Comparison of ENCODE assay signal across 22 cellular contexts in the genomic region with DNA sequence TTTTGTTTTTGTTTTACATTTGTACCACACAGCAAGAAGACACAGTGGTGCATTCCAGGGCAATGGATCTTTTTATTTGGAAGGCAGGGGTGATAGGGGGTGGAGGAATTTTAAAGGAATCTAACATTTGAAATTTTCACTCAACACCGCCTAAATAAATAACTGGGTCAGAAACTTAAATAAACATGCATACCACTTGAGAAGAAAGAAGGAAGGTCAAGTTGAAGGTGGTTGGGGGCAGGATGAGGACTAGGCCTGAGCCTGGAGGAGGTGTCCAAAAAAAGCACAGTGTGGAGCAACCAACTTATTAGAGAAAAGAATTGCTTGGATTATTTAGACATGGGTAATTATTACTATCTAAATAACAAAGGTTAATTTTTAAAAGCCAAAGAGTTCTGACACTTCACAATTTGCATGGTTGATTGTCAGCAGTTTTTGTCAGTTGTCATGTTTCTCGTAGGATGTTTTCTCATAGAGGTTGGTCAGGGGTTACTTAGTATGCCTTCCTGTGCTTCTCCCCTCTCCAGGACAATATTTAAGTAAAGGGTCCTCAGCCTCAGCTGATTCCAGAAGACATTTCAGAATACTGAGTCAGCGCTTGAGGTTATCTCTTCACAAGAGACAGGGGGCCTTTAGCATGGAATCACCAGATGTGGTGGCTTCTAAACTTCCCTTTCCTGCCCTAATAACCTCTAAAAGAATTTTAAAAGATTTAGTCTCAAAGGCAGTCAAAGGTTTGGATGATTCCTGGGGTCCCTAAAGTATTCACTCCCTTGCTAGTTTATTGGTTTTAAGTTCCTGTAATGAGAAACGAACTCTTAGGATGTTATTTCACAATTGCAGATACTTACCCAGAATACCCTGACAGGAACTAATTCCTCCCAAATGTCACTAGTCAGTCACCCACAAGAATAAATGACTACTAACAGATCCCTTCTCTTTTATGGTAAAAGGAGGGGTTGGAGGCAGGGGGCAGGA.
A peak's percentile ranks its signal among the peaks of the same experiment; 100 is the strongest.
DNase-seq lines count a peak whose midpoint lies in the region; ATAC-seq, FAIRE-seq and TF ChIP-seq lines count a peak whose summit lies in the region.
"Had no signal": no experiment of that assay in that cellular context is flagged by ENCODE, and none has a peak within 500 bp of the region (broad histone marks: within the 10 kb centered on the region; RNA-seq: fewer than 3 reads in every experiment).

No MANE protein-coding gene starts in this region.

- no peaks in the 10 kb centered on the region for H3K9me3 ChIP-seq in mesodermal cell (ENCODE audit: control insufficient read depth, low read length)
- no peaks in the 10 kb centered on the region for H3K9me3 ChIP-seq in small intestine (ENCODE audit: control insufficient read depth, low read depth)
- H3K9me3 ChIP-seq: mucosa of descending colon, upper lobe of right lung had no signal

- H2AFZ ChIP-seq in GM23338, result no peak overlapping the region

- H3K4me3 Mint-ChIP-seq in GM23338, result no peak overlapping the region
- H3K4me3 Mint-ChIP-seq: CD4-positive, alpha-beta memory T cell had no signal

- no peaks in the 10 kb centered on the region for H3K9me2 ChIP-seq in GM23338 (ENCODE audit: insufficient read depth)

- no peak for DNase-seq in GM18507 (ENCODE audit: extremely low spot score, insufficient read length, low read depth)
- peak; percentile 34 for DNase-seq in M059J (ENCODE audit: low read depth)
- DNase-seq in astrocyte of the spinal cord (ENCODE audit: low read depth, low spot score), result peak; percentile 23
- no peak for DNase-seq in H4 (ENCODE audit: low spot score)
- no peak for DNase-seq in GM23338 (ENCODE audit: low spot score)
- no peak for DNase-seq in islet precursor cell
- no peak for DNase-seq in small intestine
- DNase-seq: activated CD4-positive, alpha-beta T cell treated with anti-CD3 and anti-CD28 coated beads, Interleukin-2, amount 50 U/mL, for 4 hours; activated CD8-positive, alpha-beta memory T cell treated with anti-CD3 and anti-CD28 coated beads, Interleukin-2, amount 50 U/mL, for 48 hours; activated gamma-delta T cell; CD4-positive, alpha-beta memory T cell; central memory CD4-positive, alpha-beta T cell; erythroblast; left ventricle myocardium superior; mucosa of descending colon; NCI-H146; NCI-H524 treated with DMSO at 0.1 percent for 48 hours; SHP77 treated with DMSO at 0.1 percent for 48 hours; T-helper 2 cell; upper lobe of right lung had no signal

- H4K20me1 ChIP-seq in GM23338 (replicated peaks; ENCODE audit: insufficient read depth), result no peaks in the 10 kb centered on the region

- H3K36me3 Mint-ChIP-seq in GM23338 (ENCODE audit: low read depth), result peaks cover 4% of the 10 kb centered on the region

- H3K27me3 Mint-ChIP-seq in GM23338 (ENCODE audit: insufficient read depth, low read depth, poor library complexity), result peaks cover 5% of the 10 kb centered on the region
- H3K27me3 Mint-ChIP-seq: CD4-positive, alpha-beta memory T cell had no signal

- H3K27me3 ChIP-seq in GM23338 (ENCODE audit: insufficient read depth) (no peaks in the 10 kb centered on the region), small intestine (ENCODE audit: control insufficient read depth in 2 of 2, insufficient read depth in 2 of 2, low read length in 2 of 2) (no peaks in the 10 kb centered on the region)
- H3K27me3 ChIP-seq: upper lobe of right lung had no signal

- no peak overlapping the region for H3K4me2 ChIP-seq in GM23338

- H3F3A ChIP-seq in GM23338 (replicated peaks; ENCODE audit: low read depth), result no peaks in the 10 kb centered on the region

- H3K27ac ChIP-seq in mesodermal cell (ENCODE audit: low read depth, low read length, severe bottlenecking), result peak overlapping the region; percentile 85
- no peak overlapping the region for H3K27ac ChIP-seq in GM23338 (ENCODE audit: low read depth)
- H3K27ac ChIP-seq in small intestine (ENCODE audit: low read depth in 1 of 2, low read length in 1 of 2), result no peak overlapping the region
- H3K27ac ChIP-seq: upper lobe of right lung, VCaP had no signal

- peaks cover 4% of the 10 kb centered on the region for H3K36me3 ChIP-seq in mesodermal cell (ENCODE audit: control insufficient read depth, insufficient read depth, low read length)
- no peaks in the 10 kb centered on the region for H3K36me3 ChIP-seq in GM23338 (ENCODE audit: insufficient read depth)
- H3K36me3 ChIP-seq in small intestine (ENCODE audit: control insufficient read depth in 2 of 2, insufficient read depth in 2 of 2, low read length in 2 of 2), result peaks cover 0 to 4% of the 10 kb centered on the region in 2 donors
- H3K36me3 ChIP-seq: upper lobe of right lung had no signal

- in situ Hi-C loops in astrocyte of the spinal cord (cut with HindIII; ENCODE audit: low sequenced_read_pairs), result no loop called here

- H3K4me1 Mint-ChIP-seq in GM23338, result peaks cover 16% of the 10 kb centered on the region

- WGBS in mesodermal cell (ENCODE audit: insufficient coverage in 2 of 2), 2 experiments, result 80 to 90% methylated on average over 1 of the region's 4 CpGs
- WGBS in small intestine, 3 donors, result 62 to 93% (median 70%) methylated on average over 4 of the region's 4 CpGs

- H3K27ac Mint-ChIP-seq in GM23338, result no peak overlapping the region

- H3K79me2 ChIP-seq in GM23338 (replicated peaks; ENCODE audit: insufficient read depth), result no peaks in the 10 kb centered on the region; the same call in 1 of the 2 replicates

- H3K9me3 Mint-ChIP-seq in GM23338, result no peaks in the 10 kb centered on the region

- ATAC-seq in GM23338, result no peak
- ATAC-seq: left ventricle myocardium superior, mucosa of descending colon had no signal

- H3K4me1 ChIP-seq in mesodermal cell (ENCODE audit: control insufficient read depth, insufficient read depth, low read length, poor library complexity, severe bottlenecking) (peaks cover 22% of the 10 kb centered on the region), GM23338 (ENCODE audit: insufficient read depth) (0 out of 2 replicates have a peak, but pooled peaks cover 12% of the 10 kb centered on the region), small intestine (ENCODE audit: control insufficient read depth in 2 of 2, insufficient read depth in 1 of 2, low read depth in 1 of 2, low read length in 1 of 2) (no peaks in the 10 kb centered on the region)
- H3K4me1 ChIP-seq: upper lobe of right lung had no signal

- no peak for TF ChIP-seq CTCF in astrocyte of the spinal cord (IDR thresholded peaks at IDR 0.05; ENCODE audit: low read depth, low read length)
- no peak for TF ChIP-seq CTCF in GM23338 (conservative IDR thresholded peaks at IDR 0.05; ENCODE audit: low read depth in 2 of 2)

- H3K4me3 ChIP-seq in astrocyte of the spinal cord (ENCODE audit: low read depth, low read length) (no peak overlapping the region), mesodermal cell (ENCODE audit: extremely low read depth, insufficient read depth, low read length, poor library complexity, severe bottlenecking) (no peak overlapping the region), GM23338 (no peak overlapping the region), small intestine (ENCODE audit: low read depth in 1 of 2, low read length in 2 of 2) (no peak overlapping the region)
- H3K4me3 ChIP-seq: mucosa of descending colon, upper lobe of right lung had no signal

- peak; percentile 38 for FAIRE-seq in GM18507 (lab: Jason Lieb, UNC)
- FAIRE-seq in small intestine (lab: Jason Lieb, UNC), result no peak

TF ChIP-seq in GM23338, 12 proteins besides CTCF, POLR2A, EP300 and RAD21 (continues in another document):
- TF ChIP-seq CREB1 (CRISPR knock-in tag; IDR thresholded peaks at IDR 0.05; ENCODE audit: low read depth), result no peak
- no peak for TF ChIP-seq EZH2 (IDR thresholded peaks at IDR 0.05; ENCODE audit: low read depth, unreplicated experiment)
- TF ChIP-seq, protein P1, sequence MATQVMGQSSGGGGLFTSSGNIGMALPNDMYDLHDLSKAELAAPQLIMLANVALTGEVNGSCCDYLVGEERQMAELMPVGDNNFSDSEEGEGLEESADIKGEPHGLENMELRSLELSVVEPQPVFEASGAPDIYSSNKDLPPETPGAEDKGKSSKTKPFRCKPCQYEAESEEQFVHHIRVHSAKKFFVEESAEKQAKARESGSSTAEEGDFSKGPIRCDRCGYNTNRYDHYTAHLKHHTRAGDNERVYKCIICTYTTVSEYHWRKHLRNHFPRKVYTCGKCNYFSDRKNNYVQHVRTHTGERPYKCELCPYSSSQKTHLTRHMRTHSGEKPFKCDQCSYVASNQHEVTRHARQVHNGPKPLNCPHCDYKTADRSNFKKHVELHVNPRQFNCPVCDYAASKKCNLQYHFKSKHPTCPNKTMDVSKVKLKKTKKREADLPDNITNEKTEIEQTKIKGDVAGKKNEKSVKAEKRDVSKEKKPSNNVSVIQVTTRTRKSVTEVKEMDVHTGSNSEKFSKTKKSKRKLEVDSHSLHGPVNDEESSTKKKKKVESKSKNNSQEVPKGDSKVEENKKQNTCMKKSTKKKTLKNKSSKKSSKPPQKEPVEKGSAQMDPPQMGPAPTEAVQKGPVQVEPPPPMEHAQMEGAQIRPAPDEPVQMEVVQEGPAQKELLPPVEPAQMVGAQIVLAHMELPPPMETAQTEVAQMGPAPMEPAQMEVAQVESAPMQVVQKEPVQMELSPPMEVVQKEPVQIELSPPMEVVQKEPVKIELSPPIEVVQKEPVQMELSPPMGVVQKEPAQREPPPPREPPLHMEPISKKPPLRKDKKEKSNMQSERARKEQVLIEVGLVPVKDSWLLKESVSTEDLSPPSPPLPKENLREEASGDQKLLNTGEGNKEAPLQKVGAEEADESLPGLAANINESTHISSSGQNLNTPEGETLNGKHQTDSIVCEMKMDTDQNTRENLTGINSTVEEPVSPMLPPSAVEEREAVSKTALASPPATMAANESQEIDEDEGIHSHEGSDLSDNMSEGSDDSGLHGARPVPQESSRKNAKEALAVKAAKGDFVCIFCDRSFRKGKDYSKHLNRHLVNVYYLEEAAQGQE (IDR thresholded peaks at IDR 0.05; ENCODE audit: unreplicated experiment), result no peak
- no peak for TF ChIP-seq ZNF114 (CRISPR knock-in tag; IDR thresholded peaks at IDR 0.05)
- TF ChIP-seq JUNB (IDR thresholded peaks at IDR 0.05; ENCODE audit: unreplicated experiment), result no peak
- TF ChIP-seq NANOG (IDR thresholded peaks at IDR 0.05; ENCODE audit: borderline replicate concordance), result no peak
- no peak for TF ChIP-seq ZNF331 (CRISPR knock-in tag; IDR thresholded peaks at IDR 0.05; ENCODE audit: low read depth)

Comparison
In these comparisons a context has a peak if more than half of its experiments do, and no peak if none do; other contexts are left out.
1. DNase-seq: peak in M059J (single experiment) and astrocyte of the spinal cord (single experiment); none in GM18507 (single experiment), H4 (single experiment), GM23338 (single experiment), islet precursor cell (single experiment) and small intestine (single experiment).